1 cellular context compared by ENCODE assay signal in the genomic region with DNA sequence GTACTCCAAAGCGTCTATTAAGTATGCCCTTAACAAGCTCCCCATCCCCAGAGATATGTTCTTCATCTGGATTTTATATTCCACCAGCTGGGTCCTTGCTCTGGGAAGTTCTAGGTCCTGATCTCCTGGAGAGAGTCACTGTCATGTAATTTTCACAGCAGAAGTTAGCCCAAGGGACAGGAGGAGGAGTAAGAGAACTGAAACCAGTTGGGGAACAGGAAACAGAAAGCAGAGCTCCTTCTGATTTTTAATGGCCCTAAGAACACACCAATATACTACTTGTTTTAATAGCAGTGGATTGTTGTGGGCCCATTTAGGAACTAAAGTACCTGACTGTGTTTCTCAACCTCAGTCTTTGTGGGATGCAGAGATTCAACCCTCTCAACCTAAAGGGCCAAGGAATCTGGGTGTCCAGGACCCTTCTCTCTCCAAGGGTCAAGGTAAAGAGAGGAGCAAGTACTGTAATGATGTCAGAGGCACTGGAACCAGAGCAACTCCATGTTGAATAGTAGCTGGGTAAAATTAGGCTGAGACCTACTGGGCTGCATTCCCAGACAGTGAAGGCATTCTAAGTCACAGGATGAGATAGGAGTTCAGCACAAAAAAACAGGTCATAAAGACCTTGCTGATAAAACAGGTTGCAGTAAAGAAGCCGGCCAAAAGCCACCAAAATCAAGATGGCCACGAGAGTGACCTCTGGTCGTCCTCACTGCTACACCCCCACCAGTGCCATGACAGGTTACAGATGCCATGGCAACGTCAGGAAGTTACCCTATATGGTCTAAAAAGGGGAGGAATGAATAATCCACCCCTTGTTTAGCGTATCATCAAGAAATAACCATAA.
A peak's percentile ranks its signal among the peaks of the same experiment; 100 is the strongest.
TF ChIP-seq lines count a peak whose summit lies in the region.

No MANE protein-coding gene starts in this region.

TF ChIP-seq in K562, 482 proteins besides CTCF, POLR2A, EP300 and RAD21 (continued from another document and continues in another):
- TF ChIP-seq, protein P1, sequence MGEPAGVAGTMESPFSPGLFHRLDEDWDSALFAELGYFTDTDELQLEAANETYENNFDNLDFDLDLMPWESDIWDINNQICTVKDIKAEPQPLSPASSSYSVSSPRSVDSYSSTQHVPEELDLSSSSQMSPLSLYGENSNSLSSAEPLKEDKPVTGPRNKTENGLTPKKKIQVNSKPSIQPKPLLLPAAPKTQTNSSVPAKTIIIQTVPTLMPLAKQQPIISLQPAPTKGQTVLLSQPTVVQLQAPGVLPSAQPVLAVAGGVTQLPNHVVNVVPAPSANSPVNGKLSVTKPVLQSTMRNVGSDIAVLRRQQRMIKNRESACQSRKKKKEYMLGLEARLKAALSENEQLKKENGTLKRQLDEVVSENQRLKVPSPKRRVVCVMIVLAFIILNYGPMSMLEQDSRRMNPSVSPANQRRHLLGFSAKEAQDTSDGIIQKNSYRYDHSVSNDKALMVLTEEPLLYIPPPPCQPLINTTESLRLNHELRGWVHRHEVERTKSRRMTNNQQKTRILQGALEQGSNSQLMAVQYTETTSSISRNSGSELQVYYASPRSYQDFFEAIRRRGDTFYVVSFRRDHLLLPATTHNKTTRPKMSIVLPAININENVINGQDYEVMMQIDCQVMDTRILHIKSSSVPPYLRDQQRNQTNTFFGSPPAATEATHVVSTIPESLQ (CRISPR knock-in tag; IDR thresholded peaks at IDR 0.05): no peak
- TF ChIP-seq RNF2 (IDR thresholded peaks at IDR 0.05) (no peak), ZNF644 (tag; IDR thresholded peaks at IDR 0.05; ENCODE audit: low read depth) (peak; percentile 99), NR2C2 (CRISPR knock-in tag; IDR thresholded peaks at IDR 0.05) (no peak), NR2C2 (tag; IDR thresholded peaks at IDR 0.05) (peak; percentile 87), ZNF23 (CRISPR knock-in tag; IDR thresholded peaks at IDR 0.05) (peak; percentile 68; the same call in 1 of the 2 replicates), BCL6 (CRISPR knock-in tag; IDR thresholded peaks at IDR 0.05) (peak; percentile 91), KLF16 (IDR thresholded peaks at IDR 0.05) (no peak), ZNF140 (CRISPR knock-in tag; IDR thresholded peaks at IDR 0.05) (peak; percentile 88; the same call in 1 of the 2 replicates), NR2F6 (CRISPR knock-in tag; IDR thresholded peaks at IDR 0.05) (peak; percentile 96), ADNP (tag; IDR thresholded peaks at IDR 0.05) (no peak), ZBTB1 (CRISPR knock-in tag; IDR thresholded peaks at IDR 0.05; ENCODE audit: borderline replicate concordance, low read depth) (no peak), IFI16 (CRISPR knock-in tag; IDR thresholded peaks at IDR 0.05) (peak; percentile 46; the same call in 1 of the 2 replicates), ESRRB (CRISPR knock-in tag; IDR thresholded peaks at IDR 0.05; ENCODE audit: borderline replicate concordance) (no peak), CAMTA2 (CRISPR knock-in tag; conservative IDR thresholded peaks at IDR 0.05) (0 out of 2 replicates have a peak, but pooled peaks have one; percentile 55), ZNF589 (CRISPR knock-in tag; IDR thresholded peaks at IDR 0.05; ENCODE audit: low read depth) (peak; percentile 99), ZNF212 (CRISPR knock-in tag; IDR thresholded peaks at IDR 0.05) (peak; percentile 86; the same call in 1 of the 2 replicates), CREB1 (IDR thresholded peaks at IDR 0.05) (no peak), CREB1 (CRISPR knock-in tag; IDR thresholded peaks at IDR 0.05) (no peak), ZNF197 (CRISPR knock-in tag; IDR thresholded peaks at IDR 0.05; ENCODE audit: low read depth) (peak; percentile 98), TCF7L2 (IDR thresholded peaks at IDR 0.05; ENCODE audit: low read depth, low read length) (no peak), ZNF41 (CRISPR knock-in tag; conservative IDR thresholded peaks at IDR 0.05) (peak; percentile 97), FOXK1 (CRISPR knock-in tag; IDR thresholded peaks at IDR 0.05; ENCODE audit: borderline replicate concordance) (no peak), ERF (CRISPR knock-in tag; IDR thresholded peaks at IDR 0.05) (peak; percentile 98), SAFB2 (IDR thresholded peaks at IDR 0.05; ENCODE audit: borderline replicate concordance, low read depth, low read length, severe bottlenecking) (no peak), ZNF584 (CRISPR knock-in tag; IDR thresholded peaks at IDR 0.05; ENCODE audit: low read depth) (peak; percentile 99), ZNF217 (CRISPR knock-in tag; IDR thresholded peaks at IDR 0.05) (no peak), ZNF695 (CRISPR knock-in tag; IDR thresholded peaks at IDR 0.05) (no peak), ZNF586 (CRISPR knock-in tag; conservative IDR thresholded peaks at IDR 0.05) (no peak), FOXA1 (IDR thresholded peaks at IDR 0.05; ENCODE audit: borderline replicate concordance) (no peak), ZNF507 (tag; conservative IDR thresholded peaks at IDR 0.05) (peak; percentile 49; the same call in 1 of the 2 replicates), NUFIP1 (IDR thresholded peaks at IDR 0.05; ENCODE audit: partially characterized antibody) (peak; percentile 86), ZNF668 (CRISPR knock-in tag; IDR thresholded peaks at IDR 0.05) (peak; percentile 94), LARP7 (IDR thresholded peaks at IDR 0.05) (no peak), HNRNPLL (IDR thresholded peaks at IDR 0.05; ENCODE audit: low read depth, low read length, poor library complexity, severe bottlenecking) (no peak), MAFG (tag; conservative IDR thresholded peaks at IDR 0.05) (peak; percentile 79)
- TF ChIP-seq, protein P2, sequence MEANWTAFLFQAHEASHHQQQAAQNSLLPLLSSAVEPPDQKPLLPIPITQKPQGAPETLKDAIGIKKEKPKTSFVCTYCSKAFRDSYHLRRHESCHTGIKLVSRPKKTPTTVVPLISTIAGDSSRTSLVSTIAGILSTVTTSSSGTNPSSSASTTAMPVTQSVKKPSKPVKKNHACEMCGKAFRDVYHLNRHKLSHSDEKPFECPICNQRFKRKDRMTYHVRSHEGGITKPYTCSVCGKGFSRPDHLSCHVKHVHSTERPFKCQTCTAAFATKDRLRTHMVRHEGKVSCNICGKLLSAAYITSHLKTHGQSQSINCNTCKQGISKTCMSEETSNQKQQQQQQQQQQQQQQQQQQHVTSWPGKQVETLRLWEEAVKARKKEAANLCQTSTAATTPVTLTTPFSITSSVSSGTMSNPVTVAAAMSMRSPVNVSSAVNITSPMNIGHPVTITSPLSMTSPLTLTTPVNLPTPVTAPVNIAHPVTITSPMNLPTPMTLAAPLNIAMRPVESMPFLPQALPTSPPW (CRISPR knock-in tag; IDR thresholded peaks at IDR 0.05): peak; percentile 68
- TF ChIP-seq, protein P3, sequence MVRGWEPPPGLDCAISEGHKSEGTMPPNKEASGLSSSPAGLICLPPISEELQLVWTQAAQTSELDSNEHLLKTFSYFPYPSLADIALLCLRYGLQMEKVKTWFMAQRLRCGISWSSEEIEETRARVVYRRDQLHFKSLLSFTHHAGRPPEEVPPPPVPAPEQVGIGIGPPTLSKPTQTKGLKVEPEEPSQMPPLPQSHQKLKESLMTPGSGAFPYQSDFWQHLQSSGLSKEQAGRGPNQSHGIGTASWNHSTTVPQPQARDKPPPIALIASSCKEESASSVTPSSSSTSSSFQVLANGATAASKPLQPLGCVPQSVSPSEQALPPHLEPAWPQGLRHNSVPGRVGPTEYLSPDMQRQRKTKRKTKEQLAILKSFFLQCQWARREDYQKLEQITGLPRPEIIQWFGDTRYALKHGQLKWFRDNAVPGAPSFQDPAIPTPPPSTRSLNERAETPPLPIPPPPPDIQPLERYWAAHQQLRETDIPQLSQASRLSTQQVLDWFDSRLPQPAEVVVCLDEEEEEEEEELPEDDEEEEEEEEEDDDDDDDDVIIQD (CRISPR knock-in tag; IDR thresholded peaks at IDR 0.05): peak; percentile 93
- TF ChIP-seq, protein P4, sequence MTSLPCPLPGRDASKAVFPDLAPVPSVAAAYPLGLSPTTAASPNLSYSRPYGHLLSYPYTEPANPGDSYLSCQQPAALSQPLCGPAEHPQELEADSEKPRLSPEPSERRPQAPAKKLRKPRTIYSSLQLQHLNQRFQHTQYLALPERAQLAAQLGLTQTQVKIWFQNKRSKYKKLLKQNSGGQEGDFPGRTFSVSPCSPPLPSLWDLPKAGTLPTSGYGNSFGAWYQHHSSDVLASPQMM (CRISPR knock-in tag; IDR thresholded peaks at IDR 0.05): no peak
- TF ChIP-seq, protein P5, sequence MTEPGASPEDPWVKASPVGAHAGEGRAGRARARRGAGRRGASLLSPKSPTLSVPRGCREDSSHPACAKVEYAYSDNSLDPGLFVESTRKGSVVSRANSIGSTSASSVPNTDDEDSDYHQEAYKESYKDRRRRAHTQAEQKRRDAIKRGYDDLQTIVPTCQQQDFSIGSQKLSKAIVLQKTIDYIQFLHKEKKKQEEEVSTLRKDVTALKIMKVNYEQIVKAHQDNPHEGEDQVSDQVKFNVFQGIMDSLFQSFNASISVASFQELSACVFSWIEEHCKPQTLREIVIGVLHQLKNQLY (CRISPR knock-in tag; conservative IDR thresholded peaks at IDR 0.05): no peak
- TF ChIP-seq, protein P6, sequence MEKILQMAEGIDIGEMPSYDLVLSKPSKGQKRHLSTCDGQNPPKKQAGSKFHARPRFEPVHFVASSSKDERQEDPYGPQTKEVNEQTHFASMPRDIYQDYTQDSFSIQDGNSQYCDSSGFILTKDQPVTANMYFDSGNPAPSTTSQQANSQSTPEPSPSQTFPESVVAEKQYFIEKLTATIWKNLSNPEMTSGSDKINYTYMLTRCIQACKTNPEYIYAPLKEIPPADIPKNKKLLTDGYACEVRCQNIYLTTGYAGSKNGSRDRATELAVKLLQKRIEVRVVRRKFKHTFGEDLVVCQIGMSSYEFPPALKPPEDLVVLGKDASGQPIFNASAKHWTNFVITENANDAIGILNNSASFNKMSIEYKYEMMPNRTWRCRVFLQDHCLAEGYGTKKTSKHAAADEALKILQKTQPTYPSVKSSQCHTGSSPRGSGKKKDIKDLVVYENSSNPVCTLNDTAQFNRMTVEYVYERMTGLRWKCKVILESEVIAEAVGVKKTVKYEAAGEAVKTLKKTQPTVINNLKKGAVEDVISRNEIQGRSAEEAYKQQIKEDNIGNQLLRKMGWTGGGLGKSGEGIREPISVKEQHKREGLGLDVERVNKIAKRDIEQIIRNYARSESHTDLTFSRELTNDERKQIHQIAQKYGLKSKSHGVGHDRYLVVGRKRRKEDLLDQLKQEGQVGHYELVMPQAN (IDR thresholded peaks at IDR 0.05; ENCODE audit: borderline replicate concordance): no peak
- TF ChIP-seq, protein P7, sequence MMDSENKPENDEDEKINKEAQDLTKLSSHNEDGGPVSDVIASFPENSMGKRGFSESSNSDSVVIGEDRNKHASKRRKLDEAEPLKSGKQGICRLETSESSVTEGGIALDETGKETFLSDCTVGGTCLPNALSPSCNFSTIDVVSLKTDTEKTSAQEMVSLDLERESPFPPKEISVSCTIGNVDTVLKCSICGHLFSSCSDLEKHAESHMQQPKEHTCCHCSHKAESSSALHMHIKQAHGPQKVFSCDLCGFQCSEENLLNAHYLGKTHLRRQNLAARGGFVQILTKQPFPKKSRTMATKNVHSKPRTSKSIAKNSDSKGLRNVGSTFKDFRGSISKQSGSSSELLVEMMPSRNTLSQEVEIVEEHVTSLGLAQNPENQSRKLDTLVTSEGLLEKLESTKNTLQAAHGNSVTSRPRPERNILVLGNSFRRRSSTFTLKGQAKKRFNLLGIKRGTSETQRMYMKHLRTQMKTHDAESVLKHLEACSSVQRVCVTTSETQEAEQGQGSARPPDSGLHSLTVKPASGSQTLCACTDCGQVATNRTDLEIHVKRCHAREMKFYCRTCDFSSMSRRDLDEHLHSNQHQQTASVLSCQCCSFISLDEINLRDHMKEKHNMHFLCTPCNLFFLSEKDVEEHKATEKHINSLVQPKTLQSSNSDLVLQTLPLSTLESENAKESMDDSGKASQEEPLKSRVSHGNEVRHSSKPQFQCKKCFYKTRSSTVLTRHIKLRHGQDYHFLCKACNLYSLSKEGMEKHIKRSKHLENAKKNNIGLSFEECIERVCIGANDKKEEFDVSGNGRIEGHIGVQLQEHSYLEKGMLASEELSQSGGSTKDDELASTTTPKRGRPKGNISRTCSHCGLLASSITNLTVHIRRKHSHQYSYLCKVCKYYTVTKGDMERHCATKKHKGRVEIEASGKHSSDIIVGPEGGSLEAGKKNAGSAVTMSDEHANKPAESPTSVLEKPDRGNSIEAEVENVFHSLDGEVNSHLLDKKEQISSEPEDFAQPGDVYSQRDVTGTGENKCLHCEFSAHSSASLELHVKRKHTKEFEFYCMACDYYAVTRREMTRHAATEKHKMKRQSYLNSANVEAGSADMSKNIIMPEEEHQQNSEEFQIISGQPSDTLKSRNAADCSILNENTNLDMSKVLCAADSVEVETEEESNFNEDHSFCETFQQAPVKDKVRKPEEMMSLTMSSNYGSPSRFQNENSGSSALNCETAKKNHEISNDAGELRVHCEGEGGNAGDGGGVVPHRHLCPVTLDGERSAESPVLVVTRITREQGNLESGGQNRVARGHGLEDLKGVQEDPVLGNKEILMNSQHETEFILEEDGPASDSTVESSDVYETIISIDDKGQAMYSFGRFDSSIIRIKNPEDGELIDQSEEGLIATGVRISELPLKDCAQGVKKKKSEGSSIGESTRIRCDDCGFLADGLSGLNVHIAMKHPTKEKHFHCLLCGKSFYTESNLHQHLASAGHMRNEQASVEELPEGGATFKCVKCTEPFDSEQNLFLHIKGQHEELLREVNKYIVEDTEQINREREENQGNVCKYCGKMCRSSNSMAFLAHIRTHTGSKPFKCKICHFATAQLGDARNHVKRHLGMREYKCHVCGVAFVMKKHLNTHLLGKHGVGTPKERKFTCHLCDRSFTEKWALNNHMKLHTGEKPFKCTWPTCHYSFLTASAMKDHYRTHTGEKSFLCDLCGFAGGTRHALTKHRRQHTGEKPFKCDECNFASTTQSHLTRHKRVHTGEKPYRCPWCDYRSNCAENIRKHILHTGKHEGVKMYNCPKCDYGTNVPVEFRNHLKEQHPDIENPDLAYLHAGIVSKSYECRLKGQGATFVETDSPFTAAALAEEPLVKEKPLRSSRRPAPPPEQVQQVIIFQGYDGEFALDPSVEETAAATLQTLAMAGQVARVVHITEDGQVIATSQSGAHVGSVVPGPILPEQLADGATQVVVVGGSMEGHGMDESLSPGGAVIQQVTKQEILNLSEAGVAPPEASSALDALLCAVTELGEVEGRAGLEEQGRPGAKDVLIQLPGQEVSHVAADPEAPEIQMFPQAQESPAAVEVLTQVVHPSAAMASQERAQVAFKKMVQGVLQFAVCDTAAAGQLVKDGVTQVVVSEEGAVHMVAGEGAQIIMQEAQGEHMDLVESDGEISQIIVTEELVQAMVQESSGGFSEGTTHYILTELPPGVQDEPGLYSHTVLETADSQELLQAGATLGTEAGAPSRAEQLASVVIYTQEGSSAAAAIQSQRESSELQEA (IDR thresholded peaks at IDR 0.05; ENCODE audit: low read depth): no peak
